Comparison of ENCODE assay signal across 2 cellular contexts in genomic region chr2:47528874-47529273, GRCh38.
TF ChIP-seq lines count a peak whose summit lies in the region.

No MANE protein-coding gene starts in this region.

TF ChIP-seq in SK-N-SH treated with all-trans-retinoic acid at 6 μM for 48 hours, 23 proteins besides CTCF, POLR2A, EP300 and RAD21 (continued from another document):
- TF ChIP-seq TOX (CRISPR knock-in tag; IDR thresholded peaks at IDR 0.05; ENCODE audit: borderline replicate concordance), result no peak

TF ChIP-seq in SK-N-SH, 30 proteins besides CTCF, POLR2A, EP300 and RAD21 (continued from another document):
- TF ChIP-seq PBX3 (IDR thresholded peaks at IDR 0.05) (no peak), EZH2phosphoT487 (IDR thresholded peaks at IDR 0.05; ENCODE audit: borderline replicate concordance, low read depth) (no peak), SIN3A (IDR thresholded peaks at IDR 0.05; ENCODE audit: borderline replicate concordance, low read depth, low read length) (no peak), TCF12 (IDR thresholded peaks at IDR 0.05) (no peak), RCOR1 (IDR thresholded peaks at IDR 0.05; ENCODE audit: low read length) (no peak), FOXJ3 (CRISPR knock-in tag; IDR thresholded peaks at IDR 0.05) (no peak), JUND (IDR thresholded peaks at IDR 0.05) (no peak), MAX (IDR thresholded peaks at IDR 0.05; ENCODE audit: low read depth) (no peak), ELF1 (IDR thresholded peaks at IDR 0.05) (no peak), YY1 (IDR thresholded peaks at IDR 0.05; ENCODE audit: low read depth) (no peak), SMC3 (IDR thresholded peaks at IDR 0.05; ENCODE audit: low read depth, low read length) (no peak), MXI1 (IDR thresholded peaks at IDR 0.05; ENCODE audit: low read depth, low read length) (no peak), GATA2 (CRISPR knock-in tag; IDR thresholded peaks at IDR 0.05) (no peak), GABPA (IDR thresholded peaks at IDR 0.05; ENCODE audit: low read depth) (no peak), FOXM1 (IDR thresholded peaks at IDR 0.05; ENCODE audit: low read depth) (no peak), USF1 (IDR thresholded peaks at IDR 0.05; ENCODE audit: borderline replicate concordance, low read depth) (no peak), TAF1 (IDR thresholded peaks at IDR 0.05; ENCODE audit: borderline replicate concordance, low read depth, low read length) (no peak)
